Comparison of ENCODE assay signal across 8 cellular contexts in the genomic region with DNA sequence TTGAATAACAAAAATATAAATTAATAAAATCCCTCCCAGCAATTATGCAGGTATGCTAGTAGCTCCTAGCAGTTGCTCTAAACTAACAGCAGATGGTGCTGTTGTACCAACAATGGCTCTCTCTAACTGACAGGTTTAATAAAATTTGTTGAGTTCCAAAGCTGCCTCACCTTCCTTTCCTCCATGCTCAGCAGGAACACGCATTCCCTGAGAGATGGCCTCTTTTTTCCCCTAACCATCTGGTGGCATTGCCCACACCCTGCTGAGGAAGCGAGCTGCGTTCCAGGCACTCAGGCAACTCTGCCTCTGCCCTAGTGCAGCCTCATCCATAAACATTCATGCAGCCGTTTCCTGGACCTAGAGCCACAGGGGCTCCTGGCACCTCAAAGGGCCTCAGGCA.
DNase-seq lines count a peak whose midpoint lies in the region; ATAC-seq, FAIRE-seq and TF ChIP-seq lines count a peak whose summit lies in the region.

No MANE protein-coding gene starts in this region.

- H3K4me3 ChIP-seq in CD8-positive, alpha-beta T cell (ENCODE audit: low read depth, low read length): no peak overlapping the region
- H3K4me3 ChIP-seq in Jurkat, Clone E6-1 (ENCODE audit: low read length): no peak overlapping the region
- H3K4me3 ChIP-seq in choroid plexus epithelial cell (ENCODE audit: low read depth, low read length) (no peak overlapping the region), tibial nerve (no peak overlapping the region)

- TF ChIP-seq CTCF in CD8-positive, alpha-beta T cell (IDR thresholded peaks at IDR 0.05): peak; percentile 96
- TF ChIP-seq CTCF in choroid plexus epithelial cell (conservative IDR thresholded peaks at IDR 0.05; ENCODE audit: low read depth, low read length) (peak; percentile 89), tibial nerve (IDR thresholded peaks at IDR 0.05) (peak; percentile 82 to 89 (median 87))

- no peaks in the 10 kb centered on the region for H3K27me3 ChIP-seq in CD8-positive, alpha-beta T cell (ENCODE audit: insufficient read depth, low read length)
- H3K27me3 ChIP-seq in tibial nerve: no peaks in the 10 kb centered on the region

- peak; percentile 34 for FAIRE-seq in RCC 7860 (lab: Jason Lieb, UNC)

- POLR2A ChIA-PET in CD8-positive, alpha-beta T cell (lab: Charles Lee): interaction anchor here (1.1 to 1.5 kb wide), 2 partner anchors 113 to 179 kb away, joined by 3 to 4 read pairs; no protein-coding TSS in a partner anchor

- WGBS in tibial nerve, 2 donors: 8 to 9% methylated on average over 4 of the region's 4 CpGs

- H3K27ac ChIP-seq in CD8-positive, alpha-beta T cell (ENCODE audit: low read depth, low read length): no peak overlapping the region
- peak overlapping the region in 1 of 4 donors; percentile 18 for H3K27ac ChIP-seq in tibial nerve

- no peaks in the 10 kb centered on the region for H3K9me3 Mint-ChIP-seq in CD8-positive, alpha-beta T cell

- H3K27ac Mint-ChIP-seq in CD8-positive, alpha-beta T cell: no peak overlapping the region

- intact Hi-C loops in CD8-positive, alpha-beta T cell (cut with DNase I, micrococcal nuclease): loop anchor here (1.0 to 2.0 kb wide), 7 partner anchors 31 to 504 kb away; no protein-coding TSS in a partner anchor

- no peaks in the 10 kb centered on the region for H3K27me3 Mint-ChIP-seq in CD8-positive, alpha-beta T cell (ENCODE audit: low read depth)

- H3K4me1 ChIP-seq in CD8-positive, alpha-beta T cell (ENCODE audit: insufficient read depth, low read length): no peaks in the 10 kb centered on the region
- H3K4me1 ChIP-seq in tibial nerve: peaks cover 0 to 12% (median 4%) of the 10 kb centered on the region in 4 donors

- peaks cover 59% of the 10 kb centered on the region for H3K36me3 Mint-ChIP-seq in CD8-positive, alpha-beta T cell

- H3K9me3 ChIP-seq in CD8-positive, alpha-beta T cell (ENCODE audit: low read length): no peaks in the 10 kb centered on the region
- peaks cover 0 to 3% (median 0%) of the 10 kb centered on the region in 4 donors for H3K9me3 ChIP-seq in tibial nerve

- ATAC-seq in CD8-positive, alpha-beta T cell: peak; percentile 71
- ATAC-seq in GM18868 (IDR thresholded peaks at IDR 0.05; ENCODE audit: unreplicated experiment): peak; percentile 86
- peak; percentile 94 for ATAC-seq in left lobe of liver
- ATAC-seq in GM19455 (IDR thresholded peaks at IDR 0.05; ENCODE audit: unreplicated experiment): no peak

- CTCF ChIA-PET in CD8-positive, alpha-beta T cell (lab: Charles Lee): interaction anchor here (0.6 to 7.5 kb wide), 35 partner anchors 8 to 504 kb away, joined by 3 to 90 read pairs (median 4); a partner anchor contains a TSS

- TF ChIP-seq POLR2A in tibial nerve (IDR thresholded peaks at IDR 0.05): no peak

- no peak for TF ChIP-seq EP300 in tibial nerve (IDR thresholded peaks at IDR 0.05)

- no peaks in the 10 kb centered on the region for H3K4me1 Mint-ChIP-seq in CD8-positive, alpha-beta T cell (ENCODE audit: low read depth)

- DNase-seq in CD8-positive, alpha-beta T cell: peak in 1 of 7 experiments; percentile 13
- peak; percentile 53 for DNase-seq in Jurkat, Clone E6-1 (ENCODE audit: low read depth, low spot score)
- peak; percentile 28 for DNase-seq in RCC 7860 (ENCODE audit: low spot score)
- DNase-seq in choroid plexus epithelial cell (ENCODE audit: low read depth): peak; percentile 77
- no peak for DNase-seq in left lobe of liver (ENCODE audit: low spot score)
- no peak for DNase-seq in tibial nerve (ENCODE audit: low spot score in 2 of 2)

- H3K36me3 ChIP-seq in CD8-positive, alpha-beta T cell (ENCODE audit: insufficient read depth, low read length): peaks cover 19% of the 10 kb centered on the region
- H3K36me3 ChIP-seq in tibial nerve: peaks cover 0 to 18% (median 0%) of the 10 kb centered on the region in 3 donors

- H3K4me3 Mint-ChIP-seq in CD8-positive, alpha-beta T cell: no peak overlapping the region

Comparison
In these comparisons a context has a peak if more than half of its experiments do, and no peak if none do; other contexts are left out.
1. DNase-seq: peak in Jurkat, Clone E6-1 (single experiment), RCC 7860 (single experiment) and choroid plexus epithelial cell (single experiment); none in left lobe of liver (single experiment) and tibial nerve (0 of 2).
2. Peak in every context shown above with its lines, with median percentiles within 50 percentile points of each other: CTCF ChIP-seq.